1 cellular context compared by ENCODE assay signal in genomic region chr22:17633217-17633997, GRCh38.
A peak's percentile ranks its signal among the peaks of the same experiment; 100 is the strongest.
TF ChIP-seq lines count a peak whose summit lies in the region.

No MANE protein-coding gene starts in this region.

TF ChIP-seq in K562, 482 proteins besides CTCF, POLR2A, EP300 and RAD21 (continued from another document and continues in another):
- TF ChIP-seq GTF2A2 (tag; IDR thresholded peaks at IDR 0.05) (0 out of 2 replicates have a peak, but pooled peaks have one; percentile 38), ZNF277 (CRISPR knock-in tag; IDR thresholded peaks at IDR 0.05; ENCODE audit: borderline replicate concordance) (no peak), ETS2 (tag; IDR thresholded peaks at IDR 0.05; ENCODE audit: borderline replicate concordance, poor library complexity, severe bottlenecking) (no peak), CHD7 (IDR thresholded peaks at IDR 0.05; ENCODE audit: low read depth, low read length) (no peak), REST (CRISPR knock-in tag; IDR thresholded peaks at IDR 0.05; ENCODE audit: low read depth) (no peak), CXXC5 (CRISPR knock-in tag; IDR thresholded peaks at IDR 0.05) (no peak), ZNF217 (CRISPR knock-in tag; IDR thresholded peaks at IDR 0.05) (no peak), HDAC2 (IDR thresholded peaks at IDR 0.05) (no peak), NR2C2 (CRISPR knock-in tag; IDR thresholded peaks at IDR 0.05) (no peak), NR2C2 (tag; IDR thresholded peaks at IDR 0.05) (peak; percentile 52), L3MBTL2 (IDR thresholded peaks at IDR 0.05) (peak; percentile 70), THAP12 (CRISPR knock-in tag; IDR thresholded peaks at IDR 0.05) (no peak), HSF4 (CRISPR knock-in tag; IDR thresholded peaks at IDR 0.05; ENCODE audit: borderline replicate concordance) (no peak), TAF7 (tag; IDR thresholded peaks at IDR 0.05) (no peak), DPF2 (IDR thresholded peaks at IDR 0.05) (peak; percentile 89), KDM1A (IDR thresholded peaks at IDR 0.05) (0 out of 4 replicates have a peak, but pooled peaks of 1 of the 2 experiments have one; percentile 19), DIDO1 (tag; IDR thresholded peaks at IDR 0.05; ENCODE audit: low read depth) (no peak), POLR2AphosphoS5 (IDR thresholded peaks at IDR 0.05; ENCODE audit: control insufficient read depth, insufficient read depth, low read depth, low read length) (no peak), TAF15 (IDR thresholded peaks at IDR 0.05; ENCODE audit: low read depth, low read length) (no peak), GTF2E2 (tag; IDR thresholded peaks at IDR 0.05) (0 out of 2 replicates have a peak, but pooled peaks have one; percentile 19), PTTG1 (tag; IDR thresholded peaks at IDR 0.05; ENCODE audit: low read depth) (no peak), YBX1 (IDR thresholded peaks at IDR 0.05) (no peak), HBP1 (CRISPR knock-in tag; IDR thresholded peaks at IDR 0.05) (no peak), MAFF (IDR thresholded peaks at IDR 0.05; ENCODE audit: low read length) (peak; percentile 90), EP400 (IDR thresholded peaks at IDR 0.05) (peak; percentile 73), ZNF551 (CRISPR knock-in tag; IDR thresholded peaks at IDR 0.05) (no peak), ZZZ3 (IDR thresholded peaks at IDR 0.05) (no peak; the same call in 1 of the 2 replicates), XRCC5 (IDR thresholded peaks at IDR 0.05; ENCODE audit: low read depth, low read length) (no peak), RNF219 (CRISPR knock-in tag; IDR thresholded peaks at IDR 0.05) (no peak), E2F6 (IDR thresholded peaks at IDR 0.05; ENCODE audit: borderline replicate concordance in 1 of 2, extremely low read depth in 1 of 2, insufficient read depth in 1 of 2, insufficient read length in 1 of 2, low read depth in 1 of 2, low read length in 1 of 2, poor library complexity in 1 of 2, severe bottlenecking in 1 of 2) (no peak), TARDBP (IDR thresholded peaks at IDR 0.05) (0 out of 2 replicates have a peak, but pooled peaks have one; percentile 15), ZNF311 (CRISPR knock-in tag; IDR thresholded peaks at IDR 0.05) (0 out of 2 replicates have a peak, but pooled peaks have one; percentile 45), ZNF197 (CRISPR knock-in tag; IDR thresholded peaks at IDR 0.05; ENCODE audit: low read depth) (no peak), HDAC1 (IDR thresholded peaks at IDR 0.05) (no peak)
